ENCODE assay signal across 26 cellular contexts in genomic region chr10:12589271-12589670, GRCh38.
DNase-seq lines count a peak whose midpoint lies in the region; ATAC-seq and TF ChIP-seq lines count a peak whose summit lies in the region.
"Had no signal": no experiment of that assay in that cellular context is flagged by ENCODE, and none has a peak within 500 bp of the region (broad histone marks: within the 10 kb centered on the region; RNA-seq: fewer than 3 reads in every experiment).

No MANE protein-coding gene starts in this region.

- TF ChIP-seq CTCF in GM20000 (IDR thresholded peaks at IDR 0.05; ENCODE audit: extremely low read depth, missing control alignments) (no peak), suprapubic skin (IDR thresholded peaks at IDR 0.05) (no peak)

- DNase-seq in T-helper 1 cell (no peak), GM20000 (ENCODE audit: low spot score) (peak; percentile 32), RPMI8226 (peak; percentile 25), suprapubic skin (ENCODE audit: low spot score in 2 of 2) (no peak), AG20443 (ENCODE audit: low spot score) (no peak), NCI-H1694 (lab: John Stamatoyannopoulos, UW) (no peak)
- DNase-seq: 8988T; activated CD8-positive, alpha-beta T cell treated with anti-CD3 and anti-CD28 coated beads, Interleukin-2, amount 10 ng/mL, durations not matched to agents 7 days and 5 days; activated naive CD4-positive, alpha-beta T cell treated with anti-CD3 and anti-CD28 coated beads, Interleukin-2, amount 50 U/mL, for 16 hours; activated T-cell treated with anti-CD3 and anti-CD28 coated beads, Interleukin-2, amount 50 U/mL, for 1 hour; anterior cingulate cortex; BE2C; central memory CD4-positive, alpha-beta T cell; foreskin melanocyte; HFFc6; KBM-7; left ventricle myocardium superior; MV-4-11; NCI-H187; spleen; stimulated activated CD4-positive, alpha-beta T cell treated with anti-CD3 and anti-CD28 coated beads, Interleukin-4, amount 100 ng/mL, for 24 hours had no signal

- peaks cover 12% of the 10 kb centered on the region for H3K9me3 Mint-ChIP-seq in T-helper 1 cell treated with Interleukin-12 subunit alpha and Interleukin-12 subunit beta and Interleukin-4 antibody, amounts not matched to agents 30 μg/mL and 1 μg/mL, for 36 hours
- H3K9me3 Mint-ChIP-seq: HFFc6 had no signal

- no peak for TF ChIP-seq POLR2A in suprapubic skin (IDR thresholded peaks at IDR 0.05)

- H3K27me3 Mint-ChIP-seq in T-helper 1 cell treated with Interleukin-12 subunit alpha and Interleukin-12 subunit beta and Interleukin-4 antibody, amounts not matched to agents 30 μg/mL and 1 μg/mL, for 36 hours (ENCODE audit: low read depth), result no peaks in the 10 kb centered on the region

- no peak overlapping the region for H3K4me3 Mint-ChIP-seq in T-helper 1 cell treated with Interleukin-12 subunit alpha and Interleukin-12 subunit beta and Interleukin-4 antibody, amounts not matched to agents 30 μg/mL and 1 μg/mL, for 36 hours
- H3K4me3 Mint-ChIP-seq: HFFc6 had no signal

- peak overlapping the region; percentile 66 for H3K27ac ChIP-seq in suprapubic skin
- H3K27ac ChIP-seq: hepatocyte, neutrophil, SJSA1 had no signal

- H3K4me1 Mint-ChIP-seq in T-helper 1 cell treated with Interleukin-12 subunit alpha and Interleukin-12 subunit beta and Interleukin-4 antibody, amounts not matched to agents 30 μg/mL and 1 μg/mL, for 36 hours (ENCODE audit: low read depth), result peaks cover 67% of the 10 kb centered on the region

- peak overlapping the region; percentile 71 for H3K27ac Mint-ChIP-seq in T-helper 1 cell treated with Interleukin-12 subunit alpha and Interleukin-12 subunit beta and Interleukin-4 antibody, amounts not matched to agents 30 μg/mL and 1 μg/mL, for 36 hours
- H3K27ac Mint-ChIP-seq: activated CD8-positive, alpha-beta T cell treated with anti-CD3 and anti-CD28 coated beads, Interleukin-2, amount 10 ng/mL, durations not matched to agents 7 days and 5 days; HFFc6 had no signal

- peaks cover 38% of the 10 kb centered on the region for H3K4me1 ChIP-seq in suprapubic skin
- H3K4me1 ChIP-seq: BE2C, SJSA1 had no signal

- H3K27me3 ChIP-seq in suprapubic skin, result no peaks in the 10 kb centered on the region
- H3K27me3 ChIP-seq: BE2C, hepatocyte, SJSA1, spleen had no signal

- TF ChIP-seq EP300 in suprapubic skin (IDR thresholded peaks at IDR 0.05), result no peak

- no peaks in the 10 kb centered on the region for H3K9me3 ChIP-seq in suprapubic skin
- H3K9me3 ChIP-seq: BE2C, neutrophil, SJSA1 had no signal

- H3K36me3 ChIP-seq in suprapubic skin, result no peaks in the 10 kb centered on the region
- H3K36me3 ChIP-seq: BE2C, neutrophil, SJSA1 had no signal

- 73% methylated on average over 8 of the region's 8 CpGs for WGBS in suprapubic skin

- no peak for ATAC-seq in GM21723 (IDR thresholded peaks at IDR 0.05; ENCODE audit: unreplicated experiment)
- ATAC-seq: left ventricle myocardium superior had no signal

- H3K4me3 ChIP-seq in suprapubic skin, result no peak overlapping the region
- H3K4me3 ChIP-seq: hepatocyte, SJSA1, spleen had no signal

- H3K36me3 Mint-ChIP-seq in T-helper 1 cell treated with Interleukin-12 subunit alpha and Interleukin-12 subunit beta and Interleukin-4 antibody, amounts not matched to agents 30 μg/mL and 1 μg/mL, for 36 hours (ENCODE audit: low read depth), result peaks cover 9% of the 10 kb centered on the region

Comparison
In these comparisons a context has a peak if more than half of its experiments do, and no peak if none do; other contexts are left out.
1. DNase-seq: peak in GM20000 (single experiment) and RPMI8226 (single experiment); none in T-helper 1 cell (0 of 5), suprapubic skin (0 of 2), AG20443 (single experiment) and NCI-H1694 (single experiment).